29 cellular contexts compared by ENCODE assay signal in genomic region chr4:7014815-7015214, GRCh38. TPM values are rescaled to one million over a fixed set of nuclear protein-coding genes. Genes with fewer than 3 reads are reported as not detected.
DNase-seq lines count a peak whose midpoint lies in the region; ATAC-seq and TF ChIP-seq lines count a peak whose summit lies in the region.
"Had no signal": no experiment of that assay in that cellular context is flagged by ENCODE, and none has a peak within 500 bp of the region (broad histone marks: within the 10 kb centered on the region; RNA-seq: fewer than 3 reads in every experiment).

No MANE protein-coding gene starts in this region.

- 97 to 99% (median 97%) methylated on average over 12 of the region's 12 CpGs for WGBS in spleen, 5 donors

- H3K4me2 ChIP-seq in Karpas-422 (ENCODE audit: low read depth, low read length, poor library complexity, severe bottlenecking): no peak overlapping the region

- no peaks in the 10 kb centered on the region for H3K27me3 ChIP-seq in CD4-positive, CD25-positive, alpha-beta regulatory T cell (ENCODE audit: control insufficient read depth, insufficient read depth, low read length)
- no peaks in the 10 kb centered on the region for H3K27me3 ChIP-seq in spleen (replicated peaks in 1 of 7)
- no peaks in the 10 kb centered on the region for H3K27me3 ChIP-seq in Karpas-422 (ENCODE audit: low read length)
- H3K27me3 ChIP-seq: MG63 had no signal

- no peaks in the 10 kb centered on the region for H3K27me3 Mint-ChIP-seq in activated CD8-positive, alpha-beta T cell treated with anti-CD3 and anti-CD28 coated beads for 36 hours
- no peaks in the 10 kb centered on the region for H3K27me3 Mint-ChIP-seq in activated CD8-positive, alpha-beta T cell treated with anti-CD3 and anti-CD28 coated beads, Interleukin-2, amount 10 ng/mL, durations not matched to agents 7 days and 5 days (ENCODE audit: low read depth)
- no peaks in the 10 kb centered on the region for H3K27me3 Mint-ChIP-seq in CD4-positive, CD25-positive, alpha-beta regulatory T cell
- no peaks in the 10 kb centered on the region for H3K27me3 Mint-ChIP-seq in dendritic cell treated with granulocyte-macrophage colony-stimulating factor and Interleukin-4, amounts not matched to agents 40 ng/mL and 50 ng/mL, for 4 days
- H3K27me3 Mint-ChIP-seq: activated CD4-positive, alpha-beta T cell treated with anti-CD3 and anti-CD28 coated beads, Interleukin-2, amount 10 ng/mL, durations not matched to agents 7 days and 5 days had no signal

- POLR2A ChIA-PET in activated CD8-positive, alpha-beta T cell treated with anti-CD3 and anti-CD28 coated beads for 36 hours (lab: Charles Lee): interaction anchor here (1.2 kb wide), 1 partner anchor 105 kb away, joined by 5 read pairs; the partner anchor contains the start of gene TBC1D14
- POLR2A ChIA-PET in activated CD8-positive, alpha-beta T cell treated with anti-CD3 and anti-CD28 coated beads, Interleukin-2, amount 10 ng/mL, durations not matched to agents 7 days and 5 days (lab: Charles Lee): interaction anchor here (1.0 kb wide), 1 partner anchor 27 kb away, joined by 3 read pairs; no protein-coding TSS in a partner anchor

- H2AFZ ChIP-seq in Karpas-422 (ENCODE audit: low read length): no peak overlapping the region

- no peaks in the 10 kb centered on the region for H3K9me3 Mint-ChIP-seq in activated CD8-positive, alpha-beta T cell treated with anti-CD3 and anti-CD28 coated beads for 36 hours
- H3K9me3 Mint-ChIP-seq in activated CD8-positive, alpha-beta T cell treated with anti-CD3 and anti-CD28 coated beads, Interleukin-2, amount 10 ng/mL, durations not matched to agents 7 days and 5 days (ENCODE audit: insufficient read depth): no peaks in the 10 kb centered on the region
- H3K9me3 Mint-ChIP-seq in CD4-positive, CD25-positive, alpha-beta regulatory T cell: no peaks in the 10 kb centered on the region
- no peaks in the 10 kb centered on the region for H3K9me3 Mint-ChIP-seq in dendritic cell treated with granulocyte-macrophage colony-stimulating factor and Interleukin-4, amounts not matched to agents 40 ng/mL and 50 ng/mL, for 4 days
- H3K9me3 Mint-ChIP-seq: activated CD4-positive, alpha-beta T cell treated with anti-CD3 and anti-CD28 coated beads, Interleukin-2, amount 10 ng/mL, durations not matched to agents 7 days and 5 days; neural crest cell had no signal

- no peaks in the 10 kb centered on the region for H4K20me1 ChIP-seq in Karpas-422 (ENCODE audit: insufficient read depth, low read depth, low read length)

- H3K36me3 Mint-ChIP-seq in activated CD8-positive, alpha-beta T cell treated with anti-CD3 and anti-CD28 coated beads for 36 hours (ENCODE audit: low read depth): peaks cover 33% of the 10 kb centered on the region
- peaks cover 37% of the 10 kb centered on the region for H3K36me3 Mint-ChIP-seq in activated CD8-positive, alpha-beta T cell treated with anti-CD3 and anti-CD28 coated beads, Interleukin-2, amount 10 ng/mL, durations not matched to agents 7 days and 5 days (ENCODE audit: low read depth)
- H3K36me3 Mint-ChIP-seq in CD4-positive, CD25-positive, alpha-beta regulatory T cell: peaks cover 28% of the 10 kb centered on the region
- peaks cover 100% of the 10 kb centered on the region for H3K36me3 Mint-ChIP-seq in dendritic cell treated with granulocyte-macrophage colony-stimulating factor and Interleukin-4, amounts not matched to agents 40 ng/mL and 50 ng/mL, for 4 days (ENCODE audit: low read depth)

- DNase-seq in activated CD8-positive, alpha-beta T cell treated with anti-CD3 and anti-CD28 coated beads for 36 hours: no peak
- DNase-seq in activated CD8-positive, alpha-beta T cell treated with anti-CD3 and anti-CD28 coated beads, Interleukin-2, amount 10 ng/mL, durations not matched to agents 7 days and 5 days: no peak
- no peak for DNase-seq in CD4-positive, CD25-positive, alpha-beta regulatory T cell
- peak; percentile 54 for DNase-seq in spleen
- DNase-seq in Karpas-422: no peak
- no peak for DNase-seq in hepatic stellate cell (ENCODE audit: low spot score)
- DNase-seq: activated CD4-positive, alpha-beta T cell treated with anti-CD3 and anti-CD28 coated beads, Interleukin-2, amount 10 ng/mL, durations not matched to agents 7 days and 5 days; activated CD8-positive, alpha-beta memory T cell treated with anti-CD3 and anti-CD28 coated beads, Interleukin-2, amount 50 U/mL, for 4 hours; activated gamma-delta T cell treated with Interleukin-2 at 50 U/mL for 16 hours; amniotic stem cell; DMS79 treated with DMSO at 0.1 percent for 48 hours; effector CD8-positive, alpha-beta T cell; GF-D8; head of caudate nucleus; kidney glomerular epithelial cell; MG63; NCI-H2029 treated with DMSO at 0.1 percent for 48 hours; NCI-H526; NK-92 treated with Interleukin-12 subunit alpha and Interleukin-12 subunit beta, amount 100 ng/mL, for 24 hours; right cardiac atrium; SHP77; stimulated activated CD4-positive, alpha-beta T cell treated with anti-CD3 and anti-CD28 coated beads, Interleukin-12 subunit alpha, Interleukin-12 subunit beta, amount 100 ng/mL, for 4 hours; stimulated activated CD4-positive, alpha-beta T cell treated with anti-CD3 and anti-CD28 coated beads, Interleukin-4, amount 100 ng/mL, for 1 hour; T-helper 9 cell; WERI-Rb-1 had no signal

- peaks cover 2% of the 10 kb centered on the region for H3K4me1 Mint-ChIP-seq in activated CD8-positive, alpha-beta T cell treated with anti-CD3 and anti-CD28 coated beads for 36 hours (ENCODE audit: low read depth)
- peaks cover 5% of the 10 kb centered on the region for H3K4me1 Mint-ChIP-seq in activated CD8-positive, alpha-beta T cell treated with anti-CD3 and anti-CD28 coated beads, Interleukin-2, amount 10 ng/mL, durations not matched to agents 7 days and 5 days (ENCODE audit: low read depth)
- peaks cover 0 to 2% (median under 1%) of the 10 kb centered on the region in 4 donors for H3K4me1 Mint-ChIP-seq in CD4-positive, CD25-positive, alpha-beta regulatory T cell
- peaks cover 28% of the 10 kb centered on the region for H3K4me1 Mint-ChIP-seq in dendritic cell treated with granulocyte-macrophage colony-stimulating factor and Interleukin-4, amounts not matched to agents 40 ng/mL and 50 ng/mL, for 4 days (ENCODE audit: low read depth)
- H3K4me1 Mint-ChIP-seq: neural crest cell had no signal

- TF ChIP-seq CTCF in activated CD8-positive, alpha-beta T cell treated with anti-CD3 and anti-CD28 coated beads for 36 hours (IDR thresholded peaks at IDR 0.05): no peak
- TF ChIP-seq CTCF in spleen (IDR thresholded peaks at IDR 0.05 in 8 of 11, conservative IDR thresholded peaks at IDR 0.05 in 3 of 11): no peak

- H3K36me3 ChIP-seq in CD4-positive, CD25-positive, alpha-beta regulatory T cell (ENCODE audit: control insufficient read depth, insufficient read depth, low read length): peaks cover 80% of the 10 kb centered on the region
- peaks cover 0 to 100% (median 78%) of the 10 kb centered on the region in 6 donors for H3K36me3 ChIP-seq in spleen
- H3K36me3 ChIP-seq in Karpas-422 (ENCODE audit: insufficient read depth, low read length): peaks cover 12% of the 10 kb centered on the region; the same call in 1 of the 2 replicates

- no peak overlapping the region for H3K9ac ChIP-seq in Karpas-422 (ENCODE audit: low read length)

- H3K4me3 ChIP-seq in CD4-positive, CD25-positive, alpha-beta regulatory T cell (ENCODE audit: low read depth, low read length): no peak overlapping the region
- H3K4me3 ChIP-seq in spleen (no peak overlapping the region), Karpas-422 (ENCODE audit: low read length) (no peak overlapping the region)
- H3K4me3 ChIP-seq: MG63, thoracic aorta had no signal

- H3K27ac ChIP-seq in CD4-positive, CD25-positive, alpha-beta regulatory T cell (ENCODE audit: insufficient read depth, low read length, poor library complexity, severe bottlenecking): no peak overlapping the region
- H3K27ac ChIP-seq in spleen: no peak overlapping the region
- H3K27ac ChIP-seq in Karpas-422 (ENCODE audit: low read length): no peak overlapping the region
- H3K27ac ChIP-seq: thoracic aorta, WERI-Rb-1 had no signal

- no peak for TF ChIP-seq POLR2A in spleen (IDR thresholded peaks at IDR 0.05)

- H3K9me2 ChIP-seq in Karpas-422 (replicated peaks; ENCODE audit: insufficient read depth, low read length): no peaks in the 10 kb centered on the region

- H3K4me3 Mint-ChIP-seq in activated CD8-positive, alpha-beta T cell treated with anti-CD3 and anti-CD28 coated beads for 36 hours: no peak overlapping the region
- H3K4me3 Mint-ChIP-seq in activated CD8-positive, alpha-beta T cell treated with anti-CD3 and anti-CD28 coated beads, Interleukin-2, amount 10 ng/mL, durations not matched to agents 7 days and 5 days: no peak overlapping the region
- no peak overlapping the region for H3K4me3 Mint-ChIP-seq in CD4-positive, CD25-positive, alpha-beta regulatory T cell
- H3K4me3 Mint-ChIP-seq in dendritic cell treated with granulocyte-macrophage colony-stimulating factor and Interleukin-4, amounts not matched to agents 40 ng/mL and 50 ng/mL, for 4 days: no peak overlapping the region
- H3K4me3 Mint-ChIP-seq: activated CD4-positive, alpha-beta T cell treated with anti-CD3 and anti-CD28 coated beads, Interleukin-2, amount 10 ng/mL, durations not matched to agents 7 days and 5 days; neural crest cell had no signal

- H3K79me2 ChIP-seq in Karpas-422 (ENCODE audit: low read length): no peaks in the 10 kb centered on the region

- no peak for ATAC-seq in activated CD8-positive, alpha-beta T cell treated with anti-CD3 and anti-CD28 coated beads for 36 hours
- no peak for ATAC-seq in activated CD8-positive, alpha-beta T cell treated with anti-CD3 and anti-CD28 coated beads, Interleukin-2, amount 10 ng/mL, durations not matched to agents 7 days and 5 days
- ATAC-seq in CD4-positive, CD25-positive, alpha-beta regulatory T cell (ENCODE audit: low read depth in 2 of 2): no peak
- no peak for ATAC-seq in HG03139 (IDR thresholded peaks at IDR 0.05; ENCODE audit: unreplicated experiment)
- ATAC-seq: right cardiac atrium had no signal

- peak overlapping the region; percentile 12 for H3K27ac Mint-ChIP-seq in activated CD8-positive, alpha-beta T cell treated with anti-CD3 and anti-CD28 coated beads for 36 hours
- no peak overlapping the region for H3K27ac Mint-ChIP-seq in activated CD8-positive, alpha-beta T cell treated with anti-CD3 and anti-CD28 coated beads, Interleukin-2, amount 10 ng/mL, durations not matched to agents 7 days and 5 days
- H3K27ac Mint-ChIP-seq in CD4-positive, CD25-positive, alpha-beta regulatory T cell: peak overlapping the region in 2 of 3 donors; percentile 39 to 69
- peak overlapping the region; percentile 33 for H3K27ac Mint-ChIP-seq in dendritic cell treated with granulocyte-macrophage colony-stimulating factor and Interleukin-4, amounts not matched to agents 40 ng/mL and 50 ng/mL, for 4 days
- H3K27ac Mint-ChIP-seq: activated CD4-positive, alpha-beta T cell treated with anti-CD3 and anti-CD28 coated beads, Interleukin-2, amount 10 ng/mL, durations not matched to agents 7 days and 5 days had no signal

- CTCF ChIA-PET in activated CD8-positive, alpha-beta T cell treated with anti-CD3 and anti-CD28 coated beads for 36 hours (lab: Charles Lee): no interaction called here
- CTCF ChIA-PET in activated CD8-positive, alpha-beta T cell treated with anti-CD3 and anti-CD28 coated beads, Interleukin-2, amount 10 ng/mL, durations not matched to agents 7 days and 5 days (lab: Charles Lee): no interaction called here

- H3K9me3 ChIP-seq in CD4-positive, CD25-positive, alpha-beta regulatory T cell (ENCODE audit: control insufficient read depth in 2 of 2, low read length in 2 of 2): no peaks in the 10 kb centered on the region
- H3K9me3 ChIP-seq in spleen: no peaks in the 10 kb centered on the region
- H3K9me3 ChIP-seq in Karpas-422 (ENCODE audit: low read length): no peaks in the 10 kb centered on the region
- H3K9me3 ChIP-seq: MG63, thoracic aorta had no signal

- intact Hi-C loops in activated CD8-positive, alpha-beta T cell treated with anti-CD3 and anti-CD28 coated beads for 36 hours (cut with micrococcal nuclease): no loop called here
- intact Hi-C loops in dendritic cell treated with granulocyte-macrophage colony-stimulating factor and Interleukin-4, amounts not matched to agents 40 ng/mL and 50 ng/mL, for 4 days (cut with micrococcal nuclease): no loop called here
- intact Hi-C loops in spleen (cut with DNase I; ENCODE audit: low total_unique reads): no loop called here

- no peaks in the 10 kb centered on the region for H3K4me1 ChIP-seq in CD4-positive, CD25-positive, alpha-beta regulatory T cell (ENCODE audit: control insufficient read depth, insufficient read depth, low read length, poor library complexity, severe bottlenecking)
- peaks cover 0 to 8% (median 0%) of the 10 kb centered on the region in 6 donors for H3K4me1 ChIP-seq in spleen
- H3K4me1 ChIP-seq in Karpas-422 (ENCODE audit: low read length): peaks cover 16% of the 10 kb centered on the region

RNA-seq across cellular contexts. Expression of gene TADA2B, which starts 28.4 kb away (rescaled TPM):
- 10 to 100 TPM in 1 of 2 experiments, 1 to 10 TPM in 1; 7.7 to 10.0 TPM for total RNA-seq in activated CD8-positive, alpha-beta T cell treated with anti-CD3 and anti-CD28 coated beads for 36 hours
- total RNA-seq in activated CD8-positive, alpha-beta T cell treated with anti-CD3 and anti-CD28 coated beads, Interleukin-2, amount 10 ng/mL, durations not matched to agents 7 days and 5 days: 10 to 100 TPM; 16.6 to 16.8 TPM
- 36.6 TPM for total RNA-seq in CD4-positive, CD25-positive, alpha-beta regulatory T cell
- 1 to 10 TPM; 3.0 to 3.9 (median 3.6) TPM for polyA plus RNA-seq in CD4-positive, CD25-positive, alpha-beta regulatory T cell
- 10 to 100 TPM; 22.6 to 32.2 (median 27.1) TPM for total RNA-seq in spleen
- polyA plus RNA-seq in spleen: 10 to 100 TPM in 2 of 3 donors, 1 to 10 TPM in 1; 9.9 to 15.6 (median 10.8) TPM
- 12.8 and 23.4 TPM in 2 replicates for total RNA-seq in Karpas-422 (2014; rRNA removed; shearing (Covaris generic); ENCODE audit: low replicate concordance)

RNA-seq across cellular contexts. Expression of gene GRPEL1, which starts 53.0 kb away (rescaled TPM):
- total RNA-seq in activated CD8-positive, alpha-beta T cell treated with anti-CD3 and anti-CD28 coated beads for 36 hours: 10 to 100 TPM; 82.4 to 84.5 TPM
- total RNA-seq in activated CD8-positive, alpha-beta T cell treated with anti-CD3 and anti-CD28 coated beads, Interleukin-2, amount 10 ng/mL, durations not matched to agents 7 days and 5 days: 10 to 100 TPM; 43.1 to 49.4 TPM
- 46.1 TPM for total RNA-seq in CD4-positive, CD25-positive, alpha-beta regulatory T cell
- 10 to 100 TPM; 43.6 to 62.4 (median 53.2) TPM for polyA plus RNA-seq in CD4-positive, CD25-positive, alpha-beta regulatory T cell
- 10 to 100 TPM; 21.3 to 42.7 (median 32.7) TPM for total RNA-seq in spleen
- polyA plus RNA-seq in spleen: 10 to 100 TPM; 17.6 to 29.6 (median 23.8) TPM
- 19.4 and 37.4 TPM in 2 replicates for total RNA-seq in Karpas-422 (2014; rRNA removed; shearing (Covaris generic); ENCODE audit: low replicate concordance)
